ENCODE assay signal across 35 cellular contexts in the genomic region with DNA sequence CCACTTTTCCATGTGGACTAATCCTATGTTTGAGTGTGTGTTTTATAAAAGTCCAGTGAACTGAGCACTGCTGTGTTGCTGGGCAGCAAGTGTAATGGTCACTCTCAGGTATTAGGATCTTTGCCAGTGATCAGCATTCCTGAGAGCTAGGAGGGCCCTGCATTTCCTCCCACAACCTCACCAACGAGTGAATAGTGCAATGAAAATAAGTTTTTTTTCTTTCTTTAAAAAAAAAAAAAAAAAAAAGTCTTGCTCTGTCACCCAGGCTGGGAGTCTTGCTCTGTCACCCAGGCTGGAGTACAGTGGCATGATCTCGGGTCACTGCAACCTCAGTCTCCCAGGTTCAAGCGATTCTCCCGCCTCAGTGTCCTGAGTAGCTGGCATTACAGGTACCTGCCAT.
"Had no signal": no experiment of that assay in that cellular context is flagged by ENCODE, and none has a peak within 500 bp of the region (broad histone marks: within the 10 kb centered on the region; RNA-seq: fewer than 3 reads in every experiment).

No MANE protein-coding gene starts in this region.

- ATAC-seq: activated naive CD4-positive, alpha-beta T cell treated with anti-CD3 and anti-CD28 coated beads, Interleukin-2, amount 50 U/mL, for 72 hours; activated naive CD8-positive, alpha-beta T cell treated with anti-CD3 and anti-CD28 coated beads, Interleukin-2, amount 50 U/mL, for 24 hours; activated T-cell treated with anti-CD3 and anti-CD28 coated beads, Interleukin-2, amount 50 U/mL, for 4 hours; activated T-cell treated with anti-CD3 and anti-CD28 coated beads, Interleukin-2, amount 50 U/mL, for 72 hours; activated T-helper 17 cell treated with anti-CD3 and anti-CD28 coated beads, Interleukin-2, amount 50 U/mL, for 72 hours; body of pancreas had no signal

- H3K4me3 ChIP-seq: adrenal gland, ascending aorta, body of pancreas, breast epithelium, cardiac muscle cell had no signal

- H3K9me3 ChIP-seq: adrenal gland, ascending aorta, body of pancreas, breast epithelium had no signal

- H3K4me1 ChIP-seq: adrenal gland, ascending aorta, body of pancreas, breast epithelium had no signal

- H3K27me3 ChIP-seq: ascending aorta, body of pancreas, brain microvascular endothelial cell, breast epithelium had no signal

- FAIRE-seq: astrocyte, bronchial epithelial cell had no signal

- H3K27ac ChIP-seq: adrenal gland, ascending aorta, body of pancreas, brain microvascular endothelial cell, breast epithelium, cardiac muscle cell had no signal

- H3K36me3 ChIP-seq: adrenal gland, ascending aorta, brain microvascular endothelial cell, breast epithelium, cardiac muscle cell had no signal

- DNase-seq: activated effector memory CD4-positive, alpha-beta T cell treated with anti-CD3 and anti-CD28 coated beads, Interleukin-2, amount 50 U/mL, for 16 hours; activated effector memory CD4-positive, alpha-beta T cell treated with Interleukin-2 at 50 U/mL for 16 hours; activated gamma-delta T cell; activated gamma-delta T cell treated with Interleukin-2 at 50 U/mL for 16 hours; activated naive CD4-positive, alpha-beta T cell; activated naive CD4-positive, alpha-beta T cell treated with anti-CD3 and anti-CD28 coated beads for 36 hours; activated naive CD4-positive, alpha-beta T cell treated with anti-CD3 and anti-CD28 coated beads, Interleukin-2, amount 10 ng/mL, durations not matched to agents 7 days and 5 days; activated naive CD4-positive, alpha-beta T cell treated with anti-CD3 and anti-CD28 coated beads, Interleukin-2, amount 50 U/mL, for 16 hours; activated naive CD4-positive, alpha-beta T cell treated with Interleukin-2 at 50 U/mL for 16 hours; activated naive CD8-positive, alpha-beta T cell treated with anti-CD3 and anti-CD28 coated beads for 36 hours; activated naive CD8-positive, alpha-beta T cell treated with anti-CD3 and anti-CD28 coated beads, Interleukin-2, amount 10 ng/mL, durations not matched to agents 7 days and 5 days; activated naive CD8-positive, alpha-beta T cell treated with anti-CD3 and anti-CD28 coated beads, Interleukin-2, amount 50 U/mL, for 24 hours; activated T-cell treated with anti-CD3 and anti-CD28 coated beads for 4 hours; activated T-cell treated with anti-CD3 and anti-CD28 coated beads, Interleukin-2, amount 50 U/mL, for 1 hour; activated T-cell treated with anti-CD3 and anti-CD28 coated beads, Interleukin-2, amount 50 U/mL, for 24 hours; activated T-cell treated with anti-CD3 and anti-CD28 coated beads, Interleukin-2, amount 50 U/mL, for 4 hours; activated T-cell treated with anti-CD3 and anti-CD28 coated beads, Interleukin-2, amount 50 U/mL, for 48 hours; activated T-cell treated with anti-CD3 and anti-CD28 coated beads, Interleukin-2, amount 50 U/mL, for 72 hours; adrenal gland; amniotic stem cell; amygdala; anterior cingulate cortex; aorta; body of pancreas; brain microvascular endothelial cell; caudate nucleus; central memory CD4-positive, alpha-beta T cell; cerebellar nuclear complex had no signal
